18 cellular contexts compared by ENCODE assay signal in the genomic region with DNA sequence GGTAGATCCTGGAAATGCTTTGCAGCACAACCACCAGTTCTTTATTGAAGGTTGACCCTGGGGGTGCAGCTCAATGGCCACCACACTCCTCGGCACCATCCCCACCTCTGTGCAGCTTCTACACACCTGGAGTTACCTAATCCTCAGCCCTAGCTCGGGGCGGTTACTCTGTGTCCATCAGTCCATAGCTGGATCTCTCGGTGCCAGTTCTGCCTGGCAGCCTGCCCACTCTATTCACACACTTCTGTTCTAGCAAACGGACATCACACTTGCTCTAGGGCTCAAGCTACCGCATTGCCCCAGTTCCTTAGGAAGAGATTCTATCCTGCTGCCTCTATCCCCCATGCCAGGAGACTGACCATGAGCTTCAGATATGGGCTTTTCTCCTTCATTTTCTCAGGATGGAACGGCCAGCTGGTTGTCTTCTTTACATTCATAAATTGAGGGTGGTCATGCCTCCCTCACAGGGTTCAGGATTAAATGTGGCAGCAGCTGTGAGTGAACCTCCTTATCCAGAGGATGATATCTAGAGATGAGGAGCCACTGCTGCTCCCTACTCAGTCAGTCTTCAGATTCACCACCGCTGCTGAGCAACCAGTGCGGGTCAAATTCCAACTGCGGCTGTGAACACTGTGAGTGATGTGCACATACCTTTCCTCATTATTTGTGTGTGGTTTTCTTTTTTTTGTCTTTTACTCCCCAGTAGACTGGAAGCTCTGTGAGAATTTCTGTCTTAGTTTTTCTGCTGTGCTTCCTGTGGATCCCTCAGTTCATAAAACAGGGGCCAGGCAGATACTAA.
"Had no signal": no experiment of that assay in that cellular context is flagged by ENCODE, and none has a peak within 500 bp of the region (broad histone marks: within the 10 kb centered on the region; RNA-seq: fewer than 3 reads in every experiment).

No MANE protein-coding gene starts in this region.

- H3K9me3 ChIP-seq: colonic mucosa, psoas muscle, tibial nerve had no signal

- H3K4me1 ChIP-seq: colonic mucosa, neural progenitor cell, psoas muscle, tibial nerve had no signal

- H3K27ac ChIP-seq: cardiac muscle cell, colonic mucosa, epithelial cell of prostate, neural progenitor cell, psoas muscle, tibial nerve had no signal

- DNase-seq: activated CD4-positive, alpha-beta T cell treated with anti-CD3 and anti-CD28 coated beads for 36 hours; activated CD4-positive, alpha-beta T cell treated with anti-CD3 and anti-CD28 coated beads, Interleukin-2, amount 50 U/mL, for 48 hours; activated gamma-delta T cell; colonic mucosa; endodermal cell; foreskin fibroblast; hippocampal formation; mesendoderm; naive thymus-derived CD4-positive, alpha-beta T cell; psoas muscle; stimulated activated CD4-positive, alpha-beta T cell treated with anti-CD3 and anti-CD28 coated beads, Interleukin-4, amount 100 ng/mL, for 4 hours; stimulated activated naive CD4-positive, alpha-beta T cell had no signal

- H3K27me3 ChIP-seq: cardiac muscle cell, colonic mucosa, neural progenitor cell, tibial nerve had no signal

- ATAC-seq: activated CD4-positive, alpha-beta T cell treated with anti-CD3 and anti-CD28 coated beads for 36 hours; naive thymus-derived CD4-positive, alpha-beta T cell; psoas muscle; sciatic nerve; WTC11 had no signal

- H3K36me3 ChIP-seq: cardiac muscle cell, colonic mucosa, neural progenitor cell, tibial nerve had no signal

- H3K4me3 ChIP-seq: cardiac muscle cell, colonic mucosa, neural progenitor cell, psoas muscle, tibial nerve had no signal
